In genomic region chr13:112513761-112514160, GRCh38 we compare ENCODE assay signal across 24 cellular contexts.
DNase-seq lines count a peak whose midpoint lies in the region; FAIRE-seq and TF ChIP-seq lines count a peak whose summit lies in the region.
"Had no signal": no experiment of that assay in that cellular context is flagged by ENCODE, and none has a peak within 500 bp of the region (broad histone marks: within the 10 kb centered on the region; RNA-seq: fewer than 3 reads in every experiment).

No MANE protein-coding gene starts in this region.

- dilution Hi-C loops in mammary epithelial cell (cut with HindIII; ENCODE audit: low sequenced_read_pairs) = no loop called here

- in situ Hi-C loops in mammary epithelial cell (cut with MboI; ENCODE audit: low sequenced_read_pairs in 2 of 2) = no loop called here

- H3K36me3 Mint-ChIP-seq in activated T-cell treated with anti-CD3 and anti-CD28 coated beads, Interleukin-2, amount 50 U/mL, for 24 hours (ENCODE audit: low read depth) = peaks cover 84% of the 10 kb centered on the region
- peaks cover 36% of the 10 kb centered on the region for H3K36me3 Mint-ChIP-seq in MCF 10A (ENCODE audit: insufficient read depth, unreplicated experiment)

- no peak for TF ChIP-seq CTCF in MCF 10A (IDR thresholded peaks at IDR 0.05; ENCODE audit: unreplicated experiment)
- no peak for TF ChIP-seq CTCF in mammary epithelial cell (conservative IDR thresholded peaks at IDR 0.05 in 1 of 2, IDR thresholded peaks at IDR 0.05 in 1 of 2; ENCODE audit: extremely low read depth in 1 of 2, insufficient read depth in 1 of 2, low read depth in 1 of 2, low read length in 2 of 2)
- no peak for TF ChIP-seq CTCF in epithelial cell of esophagus (IDR thresholded peaks at IDR 0.05; ENCODE audit: insufficient read depth, low read depth, low read length, missing control alignments)
- TF ChIP-seq CTCF in D721Med (IDR thresholded peaks at IDR 0.05; ENCODE audit: insufficient read depth, missing control alignments) = no peak

- no peak overlapping the region for H3K4me2 ChIP-seq in mammary epithelial cell (ENCODE audit: insufficient read depth, low read depth, low read length)
- H3K4me2 ChIP-seq: BLaER1, GM23338 had no signal

- no peak overlapping the region for H3K27ac ChIP-seq in mammary epithelial cell (ENCODE audit: insufficient read depth, low read depth, low read length)
- H3K27ac ChIP-seq: 22Rv1, BLaER1, C4-2B had no signal

- H3K4me3 Mint-ChIP-seq in activated T-cell treated with anti-CD3 and anti-CD28 coated beads, Interleukin-2, amount 50 U/mL, for 24 hours = no peak overlapping the region
- H3K4me3 Mint-ChIP-seq in MCF 10A (ENCODE audit: unreplicated experiment) = no peak overlapping the region
- H3K4me3 Mint-ChIP-seq: B cell; CD4-positive, CD25-positive, alpha-beta regulatory T cell; CD8-positive, alpha-beta T cell; GM23338; H9 had no signal

- peaks cover 9% of the 10 kb centered on the region for H3K36me3 ChIP-seq in mammary epithelial cell (ENCODE audit: insufficient read depth, low read length)

- BruUV-seq in MCF 10A (replicated peaks; lab: Mats Ljungman, UMichigan) (no TSS peak), mammary epithelial cell (replicated peaks; lab: Mats Ljungman, UMichigan) (no TSS peak)

- CTCF ChIA-PET in MCF 10A (lab: Yijun Ruan, JAX) = interaction anchor here (2.3 kb wide), 1 partner anchor 1040 kb away, joined by 7 read pairs; no protein-coding TSS in a partner anchor
- CTCF ChIA-PET in mammary epithelial cell (lab: Charles Lee; ENCODE audit: low non-redundant PET) = no interaction called here

- H3K79me2 ChIP-seq in mammary epithelial cell (ENCODE audit: insufficient read depth, low read length) = no peaks in the 10 kb centered on the region

- H3K9me3 ChIP-seq in mammary epithelial cell (replicated peaks; ENCODE audit: insufficient read depth, low read length) = no peaks in the 10 kb centered on the region
- H3K9me3 ChIP-seq: BLaER1, Caco-2 had no signal

- H3K4me1 ChIP-seq in mammary epithelial cell (ENCODE audit: insufficient read depth, low read length) = no peaks in the 10 kb centered on the region
- H3K4me1 ChIP-seq: BLaER1 had no signal

- H3K27me3 Mint-ChIP-seq in activated T-cell treated with anti-CD3 and anti-CD28 coated beads, Interleukin-2, amount 50 U/mL, for 24 hours = no peaks in the 10 kb centered on the region
- H3K27me3 Mint-ChIP-seq in MCF 10A (ENCODE audit: insufficient read depth, unreplicated experiment) = no peaks in the 10 kb centered on the region
- H3K27me3 Mint-ChIP-seq: B cell; CD4-positive, CD25-positive, alpha-beta regulatory T cell had no signal

- H3K9ac ChIP-seq in mammary epithelial cell (ENCODE audit: insufficient read depth, low read length) = no peak overlapping the region
- H3K9ac ChIP-seq: BLaER1 had no signal

- intact Hi-C loops in MCF 10A (cut with micrococcal nuclease) (loop anchor here (5.0 kb wide), 2 partner anchors 94 to 359 kb away; no protein-coding TSS in a partner anchor), mammary epithelial cell (cut with micrococcal nuclease) (no loop called here)

- WGBS in mammary epithelial cell (ENCODE audit: low coverage, missing lambda C conversion rate) = 86% methylated on average over 5 of the region's 6 CpGs

- H3K4me3 ChIP-seq in mammary epithelial cell (replicated peaks in 1 of 3; ENCODE audit: insufficient read depth in 1 of 3, low read depth in 2 of 3, low read length in 3 of 3) (no peak overlapping the region), epithelial cell of esophagus (ENCODE audit: low read length) (no peak overlapping the region)
- H3K4me3 ChIP-seq: BLaER1, GM12878, GM23338 had no signal

- H3K27ac Mint-ChIP-seq in activated T-cell treated with anti-CD3 and anti-CD28 coated beads, Interleukin-2, amount 50 U/mL, for 24 hours = peak overlapping the region; percentile 19
- peak overlapping the region; percentile 25 for H3K27ac Mint-ChIP-seq in MCF 10A (ENCODE audit: low read depth, unreplicated experiment)
- H3K27ac Mint-ChIP-seq: B cell; CD8-positive, alpha-beta T cell; GM23338; H9 had no signal

- no peak overlapping the region for H2AFZ ChIP-seq in mammary epithelial cell (ENCODE audit: low read depth, low read length)
- H2AFZ ChIP-seq: GM23338 had no signal

- POLR2A ChIA-PET in MCF 10A (lab: Yijun Ruan, JAX) = no interaction called here

- H3K27me3 ChIP-seq in mammary epithelial cell (ENCODE audit: insufficient read depth, low read length) = no peaks in the 10 kb centered on the region
- H3K27me3 ChIP-seq: BLaER1 had no signal

- no peak for DNase-seq in activated T-cell treated with anti-CD3 and anti-CD28 coated beads, Interleukin-2, amount 50 U/mL, for 24 hours
- no peak for DNase-seq in activated T-cell treated with anti-CD3 and anti-CD28 coated beads, Interleukin-2, amount 50 U/mL, for 1 hour
- no peak for DNase-seq in MCF 10A (ENCODE audit: unreplicated experiment)
- no peak for DNase-seq in mammary epithelial cell
- DNase-seq in dermis blood vessel endothelial cell = peak; percentile 64
- peak; percentile 7 for DNase-seq in epithelial cell of esophagus (ENCODE audit: low read depth)
- DNase-seq in D721Med (ENCODE audit: insufficient read length, low spot score) = no peak
- no peak for DNase-seq in HUDEP-2 (lab: John Stamatoyannopoulos, UW; ENCODE audit: unreplicated experiment in 76 of 76)
- DNase-seq: Caco-2; CD4-positive, CD25-positive, alpha-beta regulatory T cell; CD8-positive, alpha-beta T cell; DMS 273 treated with DMSO at 0.1 percent for 48 hours; DMS79; EL; GDM1; H9 had no signal

- H3K4me1 Mint-ChIP-seq in activated T-cell treated with anti-CD3 and anti-CD28 coated beads, Interleukin-2, amount 50 U/mL, for 24 hours (ENCODE audit: low read depth) = peaks cover 12% of the 10 kb centered on the region
- H3K4me1 Mint-ChIP-seq in MCF 10A (ENCODE audit: insufficient read depth, unreplicated experiment) = no peaks in the 10 kb centered on the region
- H3K4me1 Mint-ChIP-seq: B cell had no signal

- no peaks in the 10 kb centered on the region for H3K9me3 Mint-ChIP-seq in activated T-cell treated with anti-CD3 and anti-CD28 coated beads, Interleukin-2, amount 50 U/mL, for 24 hours
- H3K9me3 Mint-ChIP-seq in MCF 10A (ENCODE audit: unreplicated experiment) = no peaks in the 10 kb centered on the region
- H3K9me3 Mint-ChIP-seq: CD4-positive, CD25-positive, alpha-beta regulatory T cell; CD8-positive, alpha-beta T cell; GM23338; H9 had no signal

- H4K20me1 ChIP-seq in mammary epithelial cell (ENCODE audit: insufficient read depth, low read length) = no peaks in the 10 kb centered on the region

- no peak for FAIRE-seq in D721Med (lab: Jason Lieb, UNC)
- FAIRE-seq: A204.1, GM12878, GM19239 had no signal

Comparison
In these comparisons a context has a peak if more than half of its experiments do, and no peak if none do; other contexts are left out.
1. DNase-seq: peak in dermis blood vessel endothelial cell (single experiment) and epithelial cell of esophagus (single experiment); none in activated T-cell treated with anti-CD3 and anti-CD28 coated beads, Interleukin-2, amount 50 U/mL, for 24 hours (single experiment), activated T-cell treated with anti-CD3 and anti-CD28 coated beads, Interleukin-2, amount 50 U/mL, for 1 hour (single experiment), MCF 10A (single experiment), mammary epithelial cell (single experiment), D721Med (single experiment) and HUDEP-2 (0 of 76).